In genomic region chr19:12939292-12939606, GRCh38 we compare ENCODE assay signal across 1 cellular context.
A peak's percentile ranks its signal among the peaks of the same experiment; 100 is the strongest.
TF ChIP-seq lines count a peak whose summit lies in the region.

No MANE protein-coding gene starts in this region.

TF ChIP-seq in HepG2, 621 proteins besides CTCF, POLR2A, EP300 and RAD21:
- TF ChIP-seq PHF21A (CRISPR knock-in tag; IDR thresholded peaks at IDR 0.05) (no peak), ZNF574 (CRISPR knock-in tag; IDR thresholded peaks at IDR 0.05) (0 out of 2 replicates have a peak, but pooled peaks have one; percentile 4), ZNF256 (CRISPR knock-in tag; conservative IDR thresholded peaks at IDR 0.05) (no peak), NCOA5 (CRISPR knock-in tag; IDR thresholded peaks at IDR 0.05) (no peak), CSRNP1 (CRISPR knock-in tag; IDR thresholded peaks at IDR 0.05) (no peak), CBX1 (IDR thresholded peaks at IDR 0.05; ENCODE audit: low read depth) (no peak), AHDC1 (CRISPR knock-in tag; IDR thresholded peaks at IDR 0.05; ENCODE audit: borderline replicate concordance) (no peak; the same call in 1 of the 2 replicates), SP2 (CRISPR knock-in tag; IDR thresholded peaks at IDR 0.05) (no peak), ETS1 (CRISPR knock-in tag; IDR thresholded peaks at IDR 0.05) (no peak), PPARG (CRISPR knock-in tag; conservative IDR thresholded peaks at IDR 0.05) (no peak), ZNF615 (CRISPR knock-in tag; IDR thresholded peaks at IDR 0.05; ENCODE audit: borderline replicate concordance) (0 out of 2 replicates have a peak, but pooled peaks have one; percentile 10), ZFP62 (CRISPR knock-in tag; IDR thresholded peaks at IDR 0.05) (no peak), HNRNPUL1 (IDR thresholded peaks at IDR 0.05; ENCODE audit: low read depth, low read length) (no peak), THAP11 (CRISPR knock-in tag; IDR thresholded peaks at IDR 0.05) (no peak), MBNL3 (CRISPR knock-in tag; conservative IDR thresholded peaks at IDR 0.05) (no peak), HNF1A (IDR thresholded peaks at IDR 0.05; ENCODE audit: low read depth) (no peak), HNF1A (CRISPR knock-in tag; IDR thresholded peaks at IDR 0.05; ENCODE audit: borderline replicate concordance) (no peak), ZNF331 (CRISPR knock-in tag; IDR thresholded peaks at IDR 0.05) (no peak), YY1 (IDR thresholded peaks at IDR 0.05; ENCODE audit: insufficient read depth, insufficient replicate concordance, low read depth, low read length) (no peak), ZNF468 (CRISPR knock-in tag; IDR thresholded peaks at IDR 0.05) (0 out of 2 replicates have a peak, but pooled peaks have one; percentile 38), MLXIP (CRISPR knock-in tag; IDR thresholded peaks at IDR 0.05; ENCODE audit: borderline replicate concordance) (no peak), ZNF558 (CRISPR knock-in tag; IDR thresholded peaks at IDR 0.05; ENCODE audit: borderline replicate concordance) (0 out of 2 replicates have a peak, but pooled peaks have one; percentile 3), ZNF431 (CRISPR knock-in tag; IDR thresholded peaks at IDR 0.05; ENCODE audit: borderline replicate concordance, low read depth) (0 out of 2 replicates have a peak, but pooled peaks have one; percentile 54), KDM5A (IDR thresholded peaks at IDR 0.05; ENCODE audit: borderline replicate concordance, low read length) (0 out of 2 replicates have a peak, but pooled peaks have one; percentile 40), ZNF562 (CRISPR knock-in tag; IDR thresholded peaks at IDR 0.05; ENCODE audit: borderline replicate concordance) (no peak), ATF2 (CRISPR knock-in tag; IDR thresholded peaks at IDR 0.05) (no peak), SNAPC5 (CRISPR knock-in tag; IDR thresholded peaks at IDR 0.05; ENCODE audit: borderline replicate concordance) (no peak), PHF8 (CRISPR knock-in tag; IDR thresholded peaks at IDR 0.05) (no peak), ZNF24 (IDR thresholded peaks at IDR 0.05) (no peak), HOXA5 (CRISPR knock-in tag; IDR thresholded peaks at IDR 0.05) (no peak), RARG (CRISPR knock-in tag; IDR thresholded peaks at IDR 0.05; ENCODE audit: low read depth) (no peak), ZSCAN30 (CRISPR knock-in tag; IDR thresholded peaks at IDR 0.05) (no peak)
